Comparison of ENCODE assay signal across 8 cellular contexts in the genomic region with DNA sequence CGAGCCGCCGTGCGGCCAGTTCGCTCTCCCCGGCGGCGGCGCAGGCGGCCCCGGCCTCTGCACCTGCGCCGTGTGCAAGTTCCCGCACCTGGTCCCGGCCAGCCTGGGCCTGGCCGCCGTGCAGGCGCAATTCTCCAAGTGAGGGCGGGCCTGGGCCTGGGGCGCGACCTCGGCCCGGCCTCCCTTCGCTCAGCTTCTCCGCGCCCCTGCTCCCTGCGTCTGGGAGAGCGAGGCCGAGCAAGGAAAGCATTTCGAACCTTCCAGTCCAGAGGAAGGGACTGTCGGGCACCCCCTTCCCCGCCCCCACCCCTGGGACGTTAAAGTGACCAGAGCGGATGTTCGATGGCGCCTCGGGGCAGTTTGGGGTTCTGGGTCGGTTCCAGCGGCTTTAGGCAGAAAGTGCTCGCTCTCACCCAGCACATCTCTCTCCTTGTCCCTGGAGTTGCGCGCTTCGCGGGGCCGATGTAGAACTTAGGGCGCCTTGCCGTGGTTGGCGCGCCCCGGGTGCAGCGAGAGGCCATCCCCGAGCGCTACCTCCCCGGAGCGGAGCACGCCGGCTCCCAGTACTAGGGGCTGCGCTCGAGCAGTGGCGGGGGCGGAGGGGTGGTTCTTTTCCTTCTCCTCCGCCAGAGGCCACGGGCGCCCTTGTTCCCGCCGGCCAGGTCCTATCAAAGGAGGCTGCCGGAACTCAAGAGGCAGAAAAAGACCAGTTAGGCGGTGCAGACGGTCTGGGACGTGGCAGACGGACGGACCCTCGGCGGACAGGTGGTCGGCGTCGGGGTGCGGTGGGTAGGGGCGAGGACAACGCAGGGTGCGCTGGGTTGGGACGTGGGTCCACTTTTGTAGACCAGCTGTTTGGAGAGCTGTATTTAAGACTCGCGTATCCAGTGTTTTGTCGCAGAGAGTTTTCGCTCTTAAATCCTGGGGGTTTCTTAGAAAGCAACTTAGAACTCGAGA. TPM values are rescaled to one million over a fixed set of nuclear protein-coding genes. Genes with fewer than 3 reads are reported as not detected.
DNase-seq lines count a peak whose midpoint lies in the region; ATAC-seq and TF ChIP-seq lines count a peak whose summit lies in the region.

No MANE protein-coding gene starts in this region.

- no peak for TF ChIP-seq CTCF in CD14-positive monocyte (IDR thresholded peaks at IDR 0.05)

- H3K4me1 Mint-ChIP-seq in CD14-positive monocyte (peaks cover 55% of the 10 kb centered on the region), immature natural killer cell (peaks cover 22% of the 10 kb centered on the region in 2 donors)
- peaks cover 12% of the 10 kb centered on the region for H3K4me1 Mint-ChIP-seq in activated naive CD8-positive, alpha-beta T cell (ENCODE audit: low read depth)

- H3K36me3 Mint-ChIP-seq in CD14-positive monocyte (peaks cover 7 to 13% of the 10 kb centered on the region in 2 donors), immature natural killer cell (no peaks in the 10 kb centered on the region)
- H3K36me3 Mint-ChIP-seq in activated naive CD8-positive, alpha-beta T cell: peaks cover 2% of the 10 kb centered on the region

- H3K27ac Mint-ChIP-seq in CD14-positive monocyte (peak overlapping the region; percentile 50 to 95 (median 90)), immature natural killer cell (peak overlapping the region in 1 of 6 donors; percentile 5)
- no peak overlapping the region for H3K27ac Mint-ChIP-seq in activated naive CD8-positive, alpha-beta T cell

- peaks cover 9 to 28% (median 25%) of the 10 kb centered on the region in 3 donors for H3K27me3 Mint-ChIP-seq in CD14-positive monocyte (ENCODE audit: low read depth in 3 of 3)
- H3K27me3 Mint-ChIP-seq in activated naive CD8-positive, alpha-beta T cell: peaks cover 40% of the 10 kb centered on the region
- H3K27me3 Mint-ChIP-seq in immature natural killer cell (ENCODE audit: low read depth in 3 of 3): peaks cover 19 to 44% (median 32%) of the 10 kb centered on the region in 3 donors

- peak; percentile 27 for ATAC-seq in HG02642 (IDR thresholded peaks at IDR 0.05; ENCODE audit: poor library complexity, unreplicated experiment)
- ATAC-seq in stimulated activated naive CD8-positive, alpha-beta T cell treated with anti-CD3 and anti-CD28 coated beads, Interleukin-15, Interleukin-2, amounts not matched to agents 100 U/mL and 50 U/mL, for 24 hours: no peak

- intact Hi-C loops in CD14-positive monocyte (cut with micrococcal nuclease): loop anchor here (5.0 kb wide), 2 partner anchors 36 to 44 kb away; a partner anchor contains a TSS

- H3K4me3 Mint-ChIP-seq in CD14-positive monocyte (peak overlapping the region; percentile 93 to 97), immature natural killer cell (peak overlapping the region; percentile 66 to 80 (median 70))
- H3K4me3 Mint-ChIP-seq in activated naive CD8-positive, alpha-beta T cell: peak overlapping the region; percentile 78

- H3K9me3 Mint-ChIP-seq in CD14-positive monocyte (peaks cover 0 to 4% (median 0%) of the 10 kb centered on the region in 7 donors), immature natural killer cell (peaks cover 0 to 4% (median 0%) of the 10 kb centered on the region in 6 donors)
- no peaks in the 10 kb centered on the region for H3K9me3 Mint-ChIP-seq in activated naive CD8-positive, alpha-beta T cell (ENCODE audit: low read depth)

- no peak for DNase-seq in CD14-positive monocyte (ENCODE audit: low spot score)
- no peak for DNase-seq in immature natural killer cell
- DNase-seq in stimulated activated naive CD8-positive, alpha-beta T cell treated with anti-CD3 and anti-CD28 coated beads, Interleukin-15, Interleukin-2, amounts not matched to agents 100 U/mL and 50 U/mL, for 24 hours: peak; percentile 20
- DNase-seq in effector CD4-positive, alpha-beta T cell: no peak
- DNase-seq in NCI-H2081 treated with DMSO at 0.1 percent for 48 hours (lab: John Stamatoyannopoulos, UW): no peak
- DNase-seq in cortex of kidney (lab: John Stamatoyannopoulos, UW): no peak

RNA-seq across cellular contexts. Expression of a gene that starts 1.3 kb away (rescaled TPM):
- polyA plus RNA-seq in CD14-positive monocyte: 10 to 100 TPM; 20.0 to 40.7 TPM
- polyA plus RNA-seq in immature natural killer cell: not detected

RNA-seq across cellular contexts. Expression of a gene that starts 45.5 kb away (rescaled TPM):
- polyA plus RNA-seq in CD14-positive monocyte (not detected), immature natural killer cell (not detected)

Comparison
In these comparisons a context has a peak if more than half of its experiments do, and no peak if none do; other contexts are left out.
1. RNA of a gene that starts 1.3 kb away (polyA plus RNA-seq): 20.0 to 40.7 TPM in CD14-positive monocyte; not detected in immature natural killer cell; every median in the first group is over 10 times any median in the second.
2. Peak in every context shown above with its lines, with median percentiles within 50 percentile points of each other: H3K4me3 Mint-ChIP-seq.